In the genomic region with DNA sequence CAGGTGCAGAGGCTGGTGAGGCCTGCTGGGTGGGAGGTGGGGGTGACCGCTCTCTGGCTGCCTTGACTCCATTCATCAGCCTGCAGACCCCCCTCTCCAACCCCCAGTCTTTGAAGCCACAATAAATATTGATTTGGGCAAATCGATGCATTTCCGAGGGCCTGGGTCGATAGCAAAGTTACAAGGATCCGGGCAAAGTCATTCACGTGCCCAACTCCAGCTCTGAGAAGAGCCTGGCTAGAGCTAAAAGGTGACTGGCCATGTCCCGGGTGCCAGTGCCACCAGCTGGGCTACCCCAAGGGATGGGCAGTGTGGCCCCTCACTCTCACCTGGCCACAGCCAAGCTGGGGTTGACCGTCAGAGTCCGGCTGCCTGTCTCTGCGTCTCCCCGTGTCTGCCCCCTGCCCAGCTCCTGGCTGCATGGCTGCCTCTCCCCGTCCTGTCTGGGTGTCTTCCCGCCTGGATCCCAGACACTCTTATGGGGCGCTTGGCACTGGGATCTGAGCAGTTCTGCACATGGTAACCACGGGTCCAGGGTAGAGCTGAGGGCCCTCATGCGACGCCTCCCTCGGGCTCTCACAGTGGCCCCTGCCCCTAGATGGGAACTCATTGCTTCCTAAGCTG, we compare ENCODE assay signal across 22 cellular contexts. TPM values are rescaled to one million over a fixed set of nuclear protein-coding genes. Genes with fewer than 3 reads are reported as not detected.
DNase-seq lines count a peak whose midpoint lies in the region; ATAC-seq, FAIRE-seq and TF ChIP-seq lines count a peak whose summit lies in the region.
"Had no signal": no experiment of that assay in that cellular context is flagged by ENCODE, and none has a peak within 500 bp of the region (broad histone marks: within the 10 kb centered on the region; RNA-seq: fewer than 3 reads in every experiment).

No MANE protein-coding gene starts in this region.

- TF ChIP-seq EP300 in HepG2 (IDR thresholded peaks at IDR 0.05; ENCODE audit: low read depth in 2 of 2, low read length in 2 of 2) (no peak), HepG2 (CRISPR knock-in tag; IDR thresholded peaks at IDR 0.05; ENCODE audit: borderline replicate concordance) (no peak)

- H2AFZ ChIP-seq in HepG2 (ENCODE audit: low read length), result no peak overlapping the region
- H2AFZ ChIP-seq: GM23248 had no signal

- peaks cover 2% of the 10 kb centered on the region for H3K27me3 Mint-ChIP-seq in activated T-helper 1 cell treated with anti-CD3 and anti-CD28 coated beads, Interleukin-12 subunit alpha, Interleukin-12 subunit beta, Interleukin-2, Interleukin-4 antibody, amounts not matched to agents 30 ng/mL and 10 ng/mL and 1 ng/mL, durations not matched to agents 14 hours and 24 hours and 36 hours (ENCODE audit: insufficient read depth)
- H3K27me3 Mint-ChIP-seq in progenitor cell of endocrine pancreas, result no peaks in the 10 kb centered on the region
- H3K27me3 Mint-ChIP-seq: CD4-positive, alpha-beta memory T cell had no signal

- TF ChIP-seq POLR2A in HepG2 (IDR thresholded peaks at IDR 0.05; ENCODE audit: insufficient read depth in 1 of 2, low read depth in 2 of 2, low read length in 2 of 2), result no peak

- no peaks in the 10 kb centered on the region for H3K36me3 ChIP-seq in HepG2 (replicated peaks in 1 of 2; ENCODE audit: control insufficient read depth in 1 of 2, insufficient read depth in 2 of 2, low read length in 2 of 2)

- H3K27me3 ChIP-seq in HepG2 (ENCODE audit: control insufficient read depth in 1 of 2, insufficient read depth in 2 of 2, low read length in 2 of 2), result peaks cover 19 to 93% of the 10 kb centered on the region in 2 experiments; a peak in 4 of 5 replicates

- CTCF ChIA-PET in HepG2 (lab: Yijun Ruan, JAX; ENCODE audit: low intra/inter-chr PET ratio, low total read pairs), result no interaction called here

- POLR2A ChIA-PET in HepG2 (lab: Yijun Ruan, JAX), result no interaction called here

- no peak overlapping the region for H3K9ac ChIP-seq in HepG2 (ENCODE audit: insufficient read depth, low read depth, low read length)
- H3K9ac ChIP-seq: GM23248 had no signal

- peak overlapping the region; percentile 29 for H3K27ac Mint-ChIP-seq in activated T-helper 1 cell treated with anti-CD3 and anti-CD28 coated beads, Interleukin-12 subunit alpha, Interleukin-12 subunit beta, Interleukin-2, Interleukin-4 antibody, amounts not matched to agents 30 ng/mL and 10 ng/mL and 1 ng/mL, durations not matched to agents 14 hours and 24 hours and 36 hours
- H3K27ac Mint-ChIP-seq in progenitor cell of endocrine pancreas, result peak overlapping the region; percentile 93
- H3K27ac Mint-ChIP-seq: CD14-positive monocyte; CD4-positive, alpha-beta memory T cell had no signal

- no peak overlapping the region for H3K4me2 ChIP-seq in HepG2 (ENCODE audit: low read depth, low read length)
- H3K4me2 ChIP-seq: A549 had no signal

- H3K4me1 ChIP-seq in HepG2 (ENCODE audit: insufficient read depth, low read length), result no peaks in the 10 kb centered on the region
- H3K4me1 ChIP-seq: A549 had no signal

- no peaks in the 10 kb centered on the region for H3K36me3 Mint-ChIP-seq in activated T-helper 1 cell treated with anti-CD3 and anti-CD28 coated beads, Interleukin-12 subunit alpha, Interleukin-12 subunit beta, Interleukin-2, Interleukin-4 antibody, amounts not matched to agents 30 ng/mL and 10 ng/mL and 1 ng/mL, durations not matched to agents 14 hours and 24 hours and 36 hours (ENCODE audit: low read depth)
- H3K36me3 Mint-ChIP-seq in progenitor cell of endocrine pancreas (ENCODE audit: insufficient read depth), result no peaks in the 10 kb centered on the region
- H3K36me3 Mint-ChIP-seq: CD14-positive monocyte; CD4-positive, alpha-beta memory T cell had no signal

- no TSS peak for BruUV-seq in HepG2 (replicated peaks; lab: Mats Ljungman, UMichigan)

- no peak for DNase-seq in activated T-helper 1 cell treated with anti-CD3 and anti-CD28 coated beads, Interleukin-12 subunit alpha, Interleukin-12 subunit beta, Interleukin-2, Interleukin-4 antibody, amounts not matched to agents 30 ng/mL and 10 ng/mL and 1 ng/mL, durations not matched to agents 14 hours and 24 hours and 36 hours (ENCODE audit: low spot score)
- DNase-seq in HepG2 (ENCODE audit: low spot score) (no peak), progenitor cell of endocrine pancreas (ENCODE audit: low spot score, unreplicated experiment) (no peak), NCI-H345 (lab: John Stamatoyannopoulos, UW) (no peak)
- DNase-seq: AML-193; CD4-positive, alpha-beta memory T cell; DMS153; DMS79; GDM1; GM23248; HCEC 1CT; IMR-90 had no signal

- no peaks in the 10 kb centered on the region for H4K20me1 ChIP-seq in HepG2 (ENCODE audit: insufficient read depth, low read length)

- H3K27ac ChIP-seq in C4-2B (peak overlapping the region; percentile 37; the same call in 1 of the 2 replicates), HepG2 (ENCODE audit: extremely low read length, insufficient read depth, low read length) (no peak overlapping the region)
- H3K27ac ChIP-seq: 22Rv1, A549, GM23248 had no signal

- in situ Hi-C loops in HepG2 (cut with HindIII; ENCODE audit: extremely low pct_ligation_motif_present, low pct_unique_long_range_greater_than_20kb), result no loop called here

- H3K9me3 Mint-ChIP-seq in activated T-helper 1 cell treated with anti-CD3 and anti-CD28 coated beads, Interleukin-12 subunit alpha, Interleukin-12 subunit beta, Interleukin-2, Interleukin-4 antibody, amounts not matched to agents 30 ng/mL and 10 ng/mL and 1 ng/mL, durations not matched to agents 14 hours and 24 hours and 36 hours, result no peaks in the 10 kb centered on the region
- H3K9me3 Mint-ChIP-seq in progenitor cell of endocrine pancreas (ENCODE audit: low read depth), result no peaks in the 10 kb centered on the region
- H3K9me3 Mint-ChIP-seq: CD14-positive monocyte; CD4-positive, alpha-beta memory T cell had no signal

- TF ChIP-seq CTCF in C4-2B (conservative IDR thresholded peaks at IDR 0.05) (no peak), HepG2 (CRISPR knock-in tag; IDR thresholded peaks at IDR 0.05) (no peak), progenitor cell of endocrine pancreas (IDR thresholded peaks at IDR 0.05; ENCODE audit: unreplicated experiment) (no peak)

- H3K4me3 Mint-ChIP-seq in activated T-helper 1 cell treated with anti-CD3 and anti-CD28 coated beads, Interleukin-12 subunit alpha, Interleukin-12 subunit beta, Interleukin-2, Interleukin-4 antibody, amounts not matched to agents 30 ng/mL and 10 ng/mL and 1 ng/mL, durations not matched to agents 14 hours and 24 hours and 36 hours, result no peak overlapping the region
- peak overlapping the region; percentile 38 for H3K4me3 Mint-ChIP-seq in progenitor cell of endocrine pancreas (ENCODE audit: low read depth)
- H3K4me3 Mint-ChIP-seq: CD14-positive monocyte; CD4-positive, alpha-beta memory T cell had no signal

- 40% methylated on average over 3 of the region's 18 CpGs for WGBS in HepG2 (ENCODE audit: low lambda C conversion rate)

- intact Hi-C loops in activated T-helper 1 cell treated with anti-CD3 and anti-CD28 coated beads, Interleukin-12 subunit alpha, Interleukin-12 subunit beta, Interleukin-2, Interleukin-4 antibody, amounts not matched to agents 30 ng/mL and 10 ng/mL and 1 ng/mL, durations not matched to agents 14 hours and 24 hours and 36 hours (cut with micrococcal nuclease), result no loop called here
- intact Hi-C loops in HepG2 (cut with micrococcal nuclease; ENCODE audit: unreplicated experiment), result no loop called here

- no peaks in the 10 kb centered on the region for H3K9me3 ChIP-seq in HepG2 (ENCODE audit: low read length)
- H3K9me3 ChIP-seq: A549 had no signal

- TF ChIP-seq RAD21 in HepG2 (CRISPR knock-in tag; IDR thresholded peaks at IDR 0.05), result no peak

- no peak for FAIRE-seq in HepG2 (lab: Jason Lieb, UNC)
- FAIRE-seq: A549, GM12892, GM18507, GM19239, H54 had no signal

- H3K4me3 ChIP-seq in HepG2 (replicated peaks in 1 of 3; ENCODE audit: insufficient read depth in 1 of 3, low read depth in 2 of 3, low read length in 3 of 3), result no peak overlapping the region
- H3K4me3 ChIP-seq: A549, GM23248 had no signal

- ATAC-seq in HepG2, result no peak
- no peak for ATAC-seq in GM18868 (IDR thresholded peaks at IDR 0.05; ENCODE audit: unreplicated experiment)
- no peak for ATAC-seq in GM18870 (IDR thresholded peaks at IDR 0.05; ENCODE audit: unreplicated experiment)
- ATAC-seq: A549 had no signal

- H3K79me2 ChIP-seq in HepG2 (ENCODE audit: insufficient read depth, low read length), result no peaks in the 10 kb centered on the region

- H3K4me1 Mint-ChIP-seq in activated T-helper 1 cell treated with anti-CD3 and anti-CD28 coated beads, Interleukin-12 subunit alpha, Interleukin-12 subunit beta, Interleukin-2, Interleukin-4 antibody, amounts not matched to agents 30 ng/mL and 10 ng/mL and 1 ng/mL, durations not matched to agents 14 hours and 24 hours and 36 hours (ENCODE audit: low read depth), result no peaks in the 10 kb centered on the region
- peaks cover 23% of the 10 kb centered on the region for H3K4me1 Mint-ChIP-seq in progenitor cell of endocrine pancreas (ENCODE audit: low read depth)
- H3K4me1 Mint-ChIP-seq: CD14-positive monocyte; CD4-positive, alpha-beta memory T cell had no signal

RNA-seq across cellular contexts. Expression of gene CCDC188, which starts 46.7 kb away (rescaled TPM):
- 0.26 TPM in 1 of 2 replicates, not detected in the other for total RNA-seq in activated T-helper 1 cell treated with anti-CD3 and anti-CD28 coated beads, Interleukin-12 subunit alpha, Interleukin-12 subunit beta, Interleukin-2, Interleukin-4 antibody, amounts not matched to agents 30 ng/mL and 10 ng/mL and 1 ng/mL, durations not matched to agents 14 hours and 24 hours and 36 hours
- total RNA-seq in HepG2 (2016; rRNA removed; fragmentation: Illumina TruSeq; extraction: Trizol), result not detected in 2 replicates
- not detected in 2 replicates for total RNA-seq in HepG2 (2016; cell fraction: cytosol; rRNA removed; fragmentation: Illumina TruSeq; extraction: Trizol; ENCODE audit: low read depth)
- total RNA-seq in HepG2 (2016; cell fraction: insoluble cytoplasmic fraction; rRNA removed; fragmentation: Illumina TruSeq; extraction: Trizol), result not detected in 2 replicates
- not detected in 2 replicates for total RNA-seq in HepG2 (2016; cell fraction: membrane; rRNA removed; fragmentation: Illumina TruSeq; extraction: Trizol)
- not detected in 2 replicates for total RNA-seq in HepG2 (2016; cell fraction: nucleus; rRNA removed; fragmentation: Illumina TruSeq; extraction: Trizol)
- not detected in 2 replicates for polyA plus RNA-seq in HepG2 (2011; rRNA removed)
- polyA plus RNA-seq in HepG2 (2011; cell fraction: cytosol; rRNA removed), result not detected in 2 replicates
- not detected in 2 replicates for polyA plus RNA-seq in HepG2 (2011; cell fraction: nucleus; rRNA removed)
- not detected in 2 replicates for polyA plus RNA-seq in HepG2 (2012)
- not detected in 2 replicates for polyA plus RNA-seq in HepG2 (2016; cell fraction: cytosol; fragmentation: Illumina TruSeq; extraction: Trizol; ENCODE audit: low read depth)
- not detected in 2 replicates for polyA plus RNA-seq in HepG2 (2016; cell fraction: insoluble cytoplasmic fraction; fragmentation: Illumina TruSeq; extraction: Trizol; ENCODE audit: low read depth)
- not detected in 2 replicates for polyA plus RNA-seq in HepG2 (2016; cell fraction: membrane; fragmentation: Illumina TruSeq; extraction: Trizol; ENCODE audit: low read depth)
- not detected in 2 replicates for polyA plus RNA-seq in HepG2 (2016; cell fraction: nucleus; fragmentation: Illumina TruSeq; extraction: Trizol; ENCODE audit: insufficient read depth, low read depth)
- polyA minus RNA-seq in HepG2 (2011; rRNA and poly(A)+ RNA removed; ENCODE audit: low replicate concordance), result not detected in 2 replicates
- polyA minus RNA-seq in HepG2 (2011; cell fraction: cytosol; rRNA and poly(A)+ RNA removed), result not detected in 2 replicates
- not detected in 2 replicates for polyA minus RNA-seq in HepG2 (2011; cell fraction: nucleus; rRNA and poly(A)+ RNA removed)
- total RNA-seq in progenitor cell of endocrine pancreas, result 3.3 and 4.0 TPM in 2 replicates
- total RNA-seq: CD4-positive, alpha-beta memory T cell; IMR-90 had no signal
- polyA plus RNA-seq: A549; CD14-positive monocyte; CD4-positive, alpha-beta memory T cell had no signal
